Comparison of ENCODE assay signal across 9 cellular contexts in the genomic region with DNA sequence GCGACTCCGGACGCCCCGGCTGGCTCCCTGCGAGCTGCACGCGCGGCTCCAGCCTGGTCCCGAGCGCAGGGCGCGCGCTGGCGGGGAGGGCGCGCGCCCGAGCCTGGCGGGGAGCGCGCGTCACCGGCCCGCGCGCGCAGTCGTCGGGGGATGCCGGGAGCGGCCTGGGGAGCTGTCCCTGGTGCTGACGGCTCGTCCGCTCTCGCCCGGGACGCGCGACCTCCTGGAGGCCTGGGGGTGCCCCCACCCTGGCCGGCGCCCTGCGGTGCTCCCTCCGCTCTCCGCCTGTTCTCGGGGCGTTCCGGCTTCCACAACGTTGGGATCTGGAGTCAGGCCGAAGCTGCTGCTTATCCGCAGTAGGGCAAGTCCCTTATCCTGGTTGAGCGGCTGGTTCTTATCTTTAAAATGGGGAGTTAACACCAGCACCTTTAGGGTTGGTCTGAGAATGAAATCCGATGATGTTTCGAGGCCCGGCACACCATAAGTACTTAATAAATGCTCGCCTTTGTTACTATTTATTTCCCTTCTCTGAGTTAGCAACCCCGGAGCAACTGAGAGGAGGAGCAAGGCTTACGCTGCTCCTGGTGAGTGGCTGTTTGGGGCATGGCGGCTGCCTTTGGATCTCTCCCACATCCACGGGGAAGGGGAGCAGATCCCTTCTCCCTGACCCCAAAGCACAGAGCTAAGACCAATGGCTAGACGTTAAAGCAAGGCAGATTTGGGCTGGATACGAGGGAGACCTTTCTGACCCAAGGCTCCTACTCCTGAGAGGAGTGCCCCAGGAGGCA. TPM values are rescaled to one million over a fixed set of nuclear protein-coding genes. Genes with fewer than 3 reads are reported as not detected.
DNase-seq lines count a peak whose midpoint lies in the region; ATAC-seq and TF ChIP-seq lines count a peak whose summit lies in the region.
"Had no signal": no experiment of that assay in that cellular context is flagged by ENCODE, and none has a peak within 500 bp of the region (broad histone marks: within the 10 kb centered on the region; RNA-seq: fewer than 3 reads in every experiment).

FAM163B (minus strand) TSS at position 79 of the 788 bp plus-strand sequence. CDS start 29,166 bp downstream, outside the sequence.

- in situ Hi-C loops in T47D (cut with HindIII; ENCODE audit: low pct_unique_long_range_greater_than_20kb, low sequenced_read_pairs): no loop called here

- peaks cover 20% of the 10 kb centered on the region for H3K27me3 ChIP-seq in iPS-15b (ENCODE audit: control insufficient read depth, insufficient read depth, low read length)

- no peaks in the 10 kb centered on the region for H3K79me2 ChIP-seq in OCI-LY7 (ENCODE audit: insufficient read depth, low read depth, low read length)

- H3K27me3 Mint-ChIP-seq in MCF 10A (ENCODE audit: insufficient read depth, unreplicated experiment): peaks cover 94% of the 10 kb centered on the region
- H3K27me3 Mint-ChIP-seq in activated naive CD8-positive, alpha-beta T cell: peaks cover 21% of the 10 kb centered on the region

- POLR2A ChIA-PET in MCF 10A (lab: Yijun Ruan, JAX): no interaction called here
- POLR2A ChIA-PET in OCI-LY7 (lab: Charles Lee): no interaction called here

- H3K4me1 ChIP-seq in iPS-15b (ENCODE audit: control insufficient read depth, insufficient read depth, low read length): no peaks in the 10 kb centered on the region
- peaks cover 7% of the 10 kb centered on the region for H3K4me1 ChIP-seq in OCI-LY7 (ENCODE audit: insufficient read depth, low read length, poor library complexity, severe bottlenecking)

- no peaks in the 10 kb centered on the region for H3K4me1 Mint-ChIP-seq in MCF 10A (ENCODE audit: insufficient read depth, unreplicated experiment)
- peaks cover 8% of the 10 kb centered on the region for H3K4me1 Mint-ChIP-seq in activated naive CD8-positive, alpha-beta T cell (ENCODE audit: low read depth)

- no peak within 1 kb of the TSS for H3K27ac ChIP-seq in OCI-LY7 (ENCODE audit: low read depth, low read length, poor library complexity, severe bottlenecking)

- H3K36me3 ChIP-seq in iPS-15b (ENCODE audit: control insufficient read depth, insufficient read depth, low read length): no peaks in the 10 kb centered on the region
- H3K36me3 ChIP-seq in OCI-LY7 (ENCODE audit: insufficient read depth, low read length): no peaks in the 10 kb centered on the region

- BruUV-seq in MCF 10A (replicated peaks; lab: Mats Ljungman, UMichigan) (no TSS peak), OCI-LY7 (replicated peaks; lab: Mats Ljungman, UMichigan) (no TSS peak)

- intact Hi-C loops in MCF 10A (cut with micrococcal nuclease) (no loop called here), OCI-LY7 (cut with micrococcal nuclease; ENCODE audit: unreplicated experiment) (no loop called here)

- no peaks in the 10 kb centered on the region for H4K20me1 ChIP-seq in OCI-LY7 (ENCODE audit: insufficient read depth, low read length)

- H3K9ac ChIP-seq in iPS-15b (ENCODE audit: low read depth, low read length): no peak within 1 kb of the TSS

- DNase-seq in T47D (ENCODE audit: low read depth in 1 of 2, low spot score in 1 of 2) (peak; percentile 81 to 83), MCF 10A (ENCODE audit: unreplicated experiment) (no peak), GM19238 (ENCODE audit: insufficient read length, low spot score) (no peak), OCI-LY7 (ENCODE audit: low spot score) (no peak)
- peak; percentile 46 to 58 for DNase-seq in stimulated activated CD4-positive, alpha-beta T cell treated with anti-CD3 and anti-CD28 coated beads, Interleukin-2, amount 100 ng/mL, for 24 hours

- no peaks in the 10 kb centered on the region for H3K9me2 ChIP-seq in OCI-LY7 (ENCODE audit: insufficient read depth, low read length)

- TF ChIP-seq CTCF in MCF 10A (IDR thresholded peaks at IDR 0.05; ENCODE audit: unreplicated experiment): no peak
- no peak for TF ChIP-seq CTCF in OCI-LY7 (conservative IDR thresholded peaks at IDR 0.05; ENCODE audit: low read length)

- H3K4me3 ChIP-seq in iPS-15b (ENCODE audit: low read depth, low read length): peak within 1 kb of the TSS; percentile 52
- no peak within 1 kb of the TSS for H3K4me3 ChIP-seq in OCI-LY7 (ENCODE audit: low read depth, low read length, poor library complexity, severe bottlenecking)

- H3K4me2 ChIP-seq in OCI-LY7 (ENCODE audit: low read length): no peak within 1 kb of the TSS

- no peak within 1 kb of the TSS for H3K4me3 Mint-ChIP-seq in MCF 10A (ENCODE audit: unreplicated experiment)
- H3K4me3 Mint-ChIP-seq in activated naive CD8-positive, alpha-beta T cell: peak within 1 kb of the TSS; percentile 44
- H3K4me3 Mint-ChIP-seq: T-helper 1 cell treated with Interleukin-12 subunit alpha and Interleukin-12 subunit beta and Interleukin-4 antibody, amounts not matched to agents 30 μg/mL and 1 μg/mL, for 36 hours had no signal

- H3K27ac Mint-ChIP-seq in MCF 10A (ENCODE audit: low read depth, unreplicated experiment): no peak within 1 kb of the TSS
- H3K27ac Mint-ChIP-seq in activated naive CD8-positive, alpha-beta T cell: no peak within 1 kb of the TSS
- H3K27ac Mint-ChIP-seq: T-helper 1 cell treated with Interleukin-12 subunit alpha and Interleukin-12 subunit beta and Interleukin-4 antibody, amounts not matched to agents 30 μg/mL and 1 μg/mL, for 36 hours had no signal

- H3K9me3 Mint-ChIP-seq in MCF 10A (ENCODE audit: unreplicated experiment): no peaks in the 10 kb centered on the region
- no peaks in the 10 kb centered on the region for H3K9me3 Mint-ChIP-seq in activated naive CD8-positive, alpha-beta T cell (ENCODE audit: low read depth)
- H3K9me3 Mint-ChIP-seq: T-helper 1 cell treated with Interleukin-12 subunit alpha and Interleukin-12 subunit beta and Interleukin-4 antibody, amounts not matched to agents 30 μg/mL and 1 μg/mL, for 36 hours had no signal

- H2AFZ ChIP-seq in OCI-LY7 (ENCODE audit: low read length): no peak within 1 kb of the TSS

- CTCF ChIA-PET in MCF 10A (lab: Yijun Ruan, JAX): no interaction called here
- CTCF ChIA-PET in OCI-LY7 (lab: Charles Lee; ENCODE audit: unreplicated experiment): no interaction called here

- no peaks in the 10 kb centered on the region for H3K36me3 Mint-ChIP-seq in MCF 10A (ENCODE audit: insufficient read depth, unreplicated experiment)
- no peaks in the 10 kb centered on the region for H3K36me3 Mint-ChIP-seq in activated naive CD8-positive, alpha-beta T cell

- ATAC-seq in GM19463 (IDR thresholded peaks at IDR 0.05; ENCODE audit: unreplicated experiment): no peak

- H3K9me3 ChIP-seq in iPS-15b (ENCODE audit: control insufficient read depth, insufficient read depth, low read length) (no peaks in the 10 kb centered on the region), OCI-LY7 (ENCODE audit: low read length) (no peaks in the 10 kb centered on the region)

RNA-seq across cellular contexts. Expression of gene FAM163B, which starts in this region (rescaled TPM):
- not detected in 2 replicates for total RNA-seq in MCF 10A (2022)
- 7.8 and 8.9 TPM in 2 replicates for total RNA-seq in OCI-LY7 (2014; rRNA removed; shearing (Covaris generic))
- total RNA-seq in OCI-LY7 (2022): 2.6 and 3.6 TPM in 2 replicates

Comparison
In these comparisons a context has a peak if more than half of its experiments do, and no peak if none do; other contexts are left out.
1. DNase-seq: peak in T47D (2 of 2) and stimulated activated CD4-positive, alpha-beta T cell treated with anti-CD3 and anti-CD28 coated beads, Interleukin-2, amount 100 ng/mL, for 24 hours (2 of 2); none in MCF 10A (single experiment), GM19238 (single experiment) and OCI-LY7 (single experiment).